ENCODE assay signal across 28 cellular contexts in the genomic region with DNA sequence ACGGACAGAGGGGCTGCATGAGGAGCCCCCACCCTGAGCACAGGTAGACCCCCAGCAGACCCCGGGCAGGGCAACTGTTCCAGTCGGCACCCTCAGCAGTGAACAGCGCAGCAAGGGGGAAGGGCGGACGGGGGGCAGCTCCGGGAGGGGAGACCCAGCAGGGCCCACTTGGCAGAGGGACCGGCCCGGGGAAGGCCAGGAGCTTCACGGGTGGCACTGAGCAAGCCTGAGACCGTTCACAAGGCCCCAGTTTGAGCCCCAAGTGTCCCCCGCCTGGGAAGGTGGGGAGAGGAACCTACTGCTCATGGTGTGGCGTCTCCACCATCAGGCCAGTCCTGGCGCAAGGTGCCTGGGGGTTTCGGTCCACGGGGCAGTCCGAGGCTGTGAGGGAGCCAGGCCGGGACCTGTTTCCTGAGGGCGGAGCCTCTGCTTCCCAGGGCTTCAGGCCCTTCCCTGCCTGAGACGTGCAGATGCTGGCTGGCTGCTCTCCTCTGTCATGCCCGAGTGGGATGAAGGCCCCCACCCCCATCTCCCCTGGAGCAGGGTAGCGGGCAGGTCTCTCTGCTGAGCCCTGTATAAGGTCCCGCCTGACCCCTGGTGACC. TPM values are rescaled to one million over a fixed set of nuclear protein-coding genes. Genes with fewer than 3 reads are reported as not detected.
"Had no signal": no experiment of that assay in that cellular context is flagged by ENCODE, and none has a peak within 500 bp of the region (broad histone marks: within the 10 kb centered on the region; RNA-seq: fewer than 3 reads in every experiment).

No MANE protein-coding gene starts in this region.

- H3K36me3 ChIP-seq: esophagus squamous epithelium, prostate gland, right lobe of liver, spleen, thyroid gland, upper lobe of right lung, vagina had no signal

- H3K4me3 ChIP-seq: esophagus squamous epithelium, gastroesophageal sphincter, prostate gland, right lobe of liver, spleen, stomach, thyroid gland, upper lobe of right lung, vagina had no signal

- ATAC-seq: gastroesophageal sphincter; naive thymus-derived CD4-positive, alpha-beta T cell; stimulated activated naive B cell treated with anti-CD40 and anti-IgM and Interleukin-4, amounts not matched to agents 10 μg/mL and 1 μg/mL and 100 μg/mL, for 72 hours; upper lobe of right lung had no signal

- H3K79me2 ChIP-seq: parathyroid adenoma had no signal

- H3K27ac ChIP-seq: esophagus squamous epithelium, gastroesophageal sphincter, parathyroid adenoma, prostate gland, right lobe of liver, spleen, stomach, thyroid gland, upper lobe of right lung, vagina had no signal

- H2AFZ ChIP-seq: parathyroid adenoma had no signal

- DNase-seq: esophagus squamous epithelium; foreskin fibroblast; glutamatergic neuron; immature natural killer cell; left colon; mesendoderm; naive thymus-derived CD4-positive, alpha-beta T cell; right lobe of liver; spleen; stimulated activated CD4-positive, alpha-beta T cell treated with anti-CD3 and anti-CD28 coated beads, Interleukin-15, amount 100 ng/mL, for 24 hours; stimulated activated CD4-positive, alpha-beta T cell treated with anti-CD3 and anti-CD28 coated beads, Interleukin-1b, Interleukin-23, amount 100 ng/mL, for 48 hours; stimulated activated CD4-positive, alpha-beta T cell treated with anti-CD3 and anti-CD28 coated beads, Interleukin-4, amount 100 ng/mL, for 4 hours; stimulated activated naive B cell treated with anti-CD40 and anti-IgM and Interleukin-4, amounts not matched to agents 10 μg/mL and 1 μg/mL and 100 μg/mL, for 72 hours; stomach; thyroid gland; upper lobe of right lung had no signal

- H3K4me1 ChIP-seq: esophagus squamous epithelium, gastroesophageal sphincter, parathyroid adenoma, prostate gland, right lobe of liver, spleen, stomach, thyroid gland, upper lobe of right lung, vagina had no signal

- H3K9me3 ChIP-seq: gastroesophageal sphincter, prostate gland, right lobe of liver, thyroid gland, upper lobe of right lung, vagina had no signal

- H3K27me3 ChIP-seq: esophagus squamous epithelium, gastroesophageal sphincter, right lobe of liver, spleen, stomach, thyroid gland, upper lobe of right lung, vagina had no signal

RNA-seq across cellular contexts. Expression of a gene that starts 54.4 kb away (rescaled TPM):
- total RNA-seq: epithelial cell of proximal tubule; esophagus squamous epithelium; gastroesophageal sphincter; liver; lung microvascular endothelial cell; mononuclear cell; naive thymus-derived CD4-positive, alpha-beta T cell; neural crest cell; prostate gland; renal cortical epithelial cell; right lobe of liver; skeletal muscle tissue; spleen; stomach; thyroid gland; upper lobe of right lung; vagina had no signal
- polyA plus RNA-seq: immature natural killer cell; keratinocyte; liver; naive thymus-derived CD4-positive, alpha-beta T cell; spleen; stomach had no signal
